Comparison of ENCODE assay signal across 8 cellular contexts in genomic region chr7:158976468-158976848, GRCh38.
DNase-seq lines count a peak whose midpoint lies in the region; ATAC-seq and TF ChIP-seq lines count a peak whose summit lies in the region.

No MANE protein-coding gene starts in this region.

- peak; percentile 18 for ATAC-seq in GM18520 (IDR thresholded peaks at IDR 0.05; ENCODE audit: unreplicated experiment)
- peak; percentile 27 for ATAC-seq in HG02759 (IDR thresholded peaks at IDR 0.05; ENCODE audit: unreplicated experiment)

- DNase-seq in SHP77 (lab: John Stamatoyannopoulos, UW) (peak; percentile 50 to 56), fibroblast of villous mesenchyme (ENCODE audit: low read depth) (no peak), SW 1271 (lab: John Stamatoyannopoulos, UW) (no peak), AG08396 (ENCODE audit: low spot score) (no peak), COLO829 (ENCODE audit: low spot score) (no peak)

- peak overlapping the region in 10 of 21 experiments; percentile 6 to 64 (median 26) for H3K27ac ChIP-seq in skin epidermis

- H3K4me3 ChIP-seq in fibroblast of villous mesenchyme (ENCODE audit: low read depth, low read length) (peak overlapping the region; percentile 55), skin epidermis (peak overlapping the region; percentile 20 to 41 (median 23))

- TF ChIP-seq CTCF in fibroblast of villous mesenchyme (IDR thresholded peaks at IDR 0.05; ENCODE audit: insufficient read depth, low read depth, low read length) = no peak

Comparison
In these comparisons a context has a peak if more than half of its experiments do, and no peak if none do; other contexts are left out.
1. DNase-seq: peak in SHP77 (2 of 2); none in fibroblast of villous mesenchyme (single experiment), SW 1271 (0 of 2), AG08396 (single experiment) and COLO829 (single experiment).